In genomic region chr3:14179795-14180194, GRCh38 we compare ENCODE assay signal across 9 cellular contexts. TPM values are rescaled to one million over a fixed set of nuclear protein-coding genes. Genes with fewer than 3 reads are reported as not detected.
DNase-seq lines count a peak whose midpoint lies in the region; ATAC-seq and TF ChIP-seq lines count a peak whose summit lies in the region.
"Had no signal": no experiment of that assay in that cellular context is flagged by ENCODE, and none has a peak within 500 bp of the region (broad histone marks: within the 10 kb centered on the region; RNA-seq: fewer than 3 reads in every experiment).

No MANE protein-coding gene starts in this region.

- TF ChIP-seq CTCF in MCF 10A (IDR thresholded peaks at IDR 0.05; ENCODE audit: unreplicated experiment), result no peak
- TF ChIP-seq CTCF in breast epithelium (IDR thresholded peaks at IDR 0.05), result no peak
- TF ChIP-seq CTCF in hepatocyte (IDR thresholded peaks at IDR 0.05; ENCODE audit: poor library complexity), result no peak
- TF ChIP-seq CTCF in suprapubic skin (IDR thresholded peaks at IDR 0.05), result no peak

- H3K27me3 Mint-ChIP-seq in MCF 10A (ENCODE audit: insufficient read depth, unreplicated experiment) (no peaks in the 10 kb centered on the region), T-helper 17 cell (no peaks in the 10 kb centered on the region)
- H3K27me3 Mint-ChIP-seq in stimulated activated naive CD8-positive, alpha-beta T cell treated with anti-CD3 and anti-CD28 coated beads, Interleukin-15, amount 100 ng/mL, for 72 hours, result no peaks in the 10 kb centered on the region

- intact Hi-C loops in MCF 10A (cut with micrococcal nuclease) (loop anchor here (2.0 to 5.0 kb wide), 2 partner anchors 37 to 283 kb away; no protein-coding TSS in a partner anchor), breast epithelium (cut with DNase I; ENCODE audit: low total_unique reads) (no loop called here)

- H3K27ac ChIP-seq in breast epithelium (no peak overlapping the region), hepatocyte (no peak overlapping the region), suprapubic skin (no peak overlapping the region)

- DNase-seq in MCF 10A (ENCODE audit: unreplicated experiment) (no peak), breast epithelium (ENCODE audit: low spot score in 2 of 2) (no peak), T-helper 17 cell (no peak), hepatocyte (ENCODE audit: low spot score) (no peak), hippocampal formation (lab: John Stamatoyannopoulos, UW) (no peak), suprapubic skin (ENCODE audit: low spot score in 2 of 2) (no peak)
- no peak for DNase-seq in stimulated activated naive CD8-positive, alpha-beta T cell treated with anti-CD3 and anti-CD28 coated beads, Interleukin-15, amount 100 ng/mL, for 72 hours
- DNase-seq: NCI-H526 had no signal

- no peak for ATAC-seq in T-helper 17 cell
- ATAC-seq in stimulated activated naive CD8-positive, alpha-beta T cell treated with anti-CD3 and anti-CD28 coated beads, Interleukin-15, amount 100 ng/mL, for 72 hours, result no peak
- ATAC-seq in GM19035 (IDR thresholded peaks at IDR 0.05; ENCODE audit: unreplicated experiment), result no peak

- peaks cover 73% of the 10 kb centered on the region for H3K79me2 ChIP-seq in hepatocyte

- CTCF ChIA-PET in MCF 10A (lab: Yijun Ruan, JAX), result interaction anchor here (0.8 to 1.7 kb wide), 5 partner anchors 21 to 283 kb away, joined by 3 to 8 read pairs (median 4); no protein-coding TSS in a partner anchor

- H3K27me3 ChIP-seq in breast epithelium, result no peaks in the 10 kb centered on the region
- no peaks in the 10 kb centered on the region for H3K27me3 ChIP-seq in hepatocyte
- no peaks in the 10 kb centered on the region for H3K27me3 ChIP-seq in suprapubic skin

- H3K9me2 ChIP-seq in hepatocyte (replicated peaks; ENCODE audit: insufficient read depth), result no peaks in the 10 kb centered on the region

- H3K4me1 Mint-ChIP-seq in MCF 10A (ENCODE audit: insufficient read depth, unreplicated experiment), result peaks cover 34% of the 10 kb centered on the region
- H3K4me1 Mint-ChIP-seq in T-helper 17 cell, result peaks cover 44% of the 10 kb centered on the region
- peaks cover 66% of the 10 kb centered on the region for H3K4me1 Mint-ChIP-seq in stimulated activated naive CD8-positive, alpha-beta T cell treated with anti-CD3 and anti-CD28 coated beads, Interleukin-15, amount 100 ng/mL, for 72 hours

- POLR2A ChIA-PET in MCF 10A (lab: Yijun Ruan, JAX), result interaction anchor here (1.7 to 7.5 kb wide), 11 partner anchors 9 to 472 kb away, joined by 11 to 150 read pairs (median 20); partner anchors contain the start of genes CCDC174, CHCHD4 and TMEM43

- H3K4me3 ChIP-seq in breast epithelium (peak overlapping the region in 1 of 3 donors; percentile 93), hepatocyte (no peak overlapping the region), suprapubic skin (no peak overlapping the region)

- H3K4me3 Mint-ChIP-seq in MCF 10A (ENCODE audit: unreplicated experiment) (peak overlapping the region; percentile 85), T-helper 17 cell (peak overlapping the region; percentile 99)
- peak overlapping the region; percentile 97 to 100 for H3K4me3 Mint-ChIP-seq in stimulated activated naive CD8-positive, alpha-beta T cell treated with anti-CD3 and anti-CD28 coated beads, Interleukin-15, amount 100 ng/mL, for 72 hours

- no peaks in the 10 kb centered on the region for H3K9me3 ChIP-seq in breast epithelium
- H3K9me3 ChIP-seq in T-helper 17 cell (ENCODE audit: control insufficient read depth, low read length, poor library complexity, severe bottlenecking), result no peaks in the 10 kb centered on the region
- no peaks in the 10 kb centered on the region for H3K9me3 ChIP-seq in hepatocyte (ENCODE audit: low read depth)
- no peaks in the 10 kb centered on the region for H3K9me3 ChIP-seq in suprapubic skin

- 100% methylated on average over 1 of the region's 1 CpG for WGBS in hepatocyte (ENCODE audit: low lambda C conversion rate, missing lambda C conversion rate)
- 94% methylated on average over 1 of the region's 1 CpG for WGBS in suprapubic skin

- peaks cover 10% of the 10 kb centered on the region for H4K20me1 ChIP-seq in hepatocyte (ENCODE audit: insufficient read depth, poor library complexity, severe bottlenecking)

- H3K4me1 ChIP-seq in breast epithelium, result no peaks in the 10 kb centered on the region
- H3K4me1 ChIP-seq in hepatocyte (ENCODE audit: insufficient read depth), result peaks cover 9% of the 10 kb centered on the region
- H3K4me1 ChIP-seq in suprapubic skin, result peaks cover 64% of the 10 kb centered on the region

- no peak overlapping the region for H2AFZ ChIP-seq in hepatocyte

- H3K36me3 Mint-ChIP-seq in MCF 10A (ENCODE audit: insufficient read depth, unreplicated experiment) (peaks cover 58% of the 10 kb centered on the region), T-helper 17 cell (ENCODE audit: low read depth) (peaks cover 3% of the 10 kb centered on the region)

- peak overlapping the region; percentile 77 for H3K4me2 ChIP-seq in hepatocyte

- H3K27ac Mint-ChIP-seq in MCF 10A (ENCODE audit: low read depth, unreplicated experiment) (peak overlapping the region; percentile 100), T-helper 17 cell (peak overlapping the region; percentile 96)
- peak overlapping the region; percentile 99 to 100 for H3K27ac Mint-ChIP-seq in stimulated activated naive CD8-positive, alpha-beta T cell treated with anti-CD3 and anti-CD28 coated beads, Interleukin-15, amount 100 ng/mL, for 72 hours

- TF ChIP-seq POLR2A in breast epithelium (IDR thresholded peaks at IDR 0.05) (no peak), suprapubic skin (IDR thresholded peaks at IDR 0.05) (no peak)

- BruUV-seq in MCF 10A (replicated peaks; lab: Mats Ljungman, UMichigan), result no TSS peak

- no peaks in the 10 kb centered on the region for H3K9me3 Mint-ChIP-seq in MCF 10A (ENCODE audit: unreplicated experiment)
- H3K9me3 Mint-ChIP-seq in stimulated activated naive CD8-positive, alpha-beta T cell treated with anti-CD3 and anti-CD28 coated beads, Interleukin-15, amount 100 ng/mL, for 72 hours, result no peaks in the 10 kb centered on the region

- H3K36me3 ChIP-seq in breast epithelium (peaks cover 7% of the 10 kb centered on the region), hepatocyte (replicated peaks; ENCODE audit: insufficient read depth, low read depth) (no peaks in the 10 kb centered on the region), suprapubic skin (peaks cover 18% of the 10 kb centered on the region)

- TF ChIP-seq EP300 in suprapubic skin (IDR thresholded peaks at IDR 0.05), result no peak

RNA-seq across cellular contexts. Expression of gene LSM3, which starts 1.2 kb away (rescaled TPM):
- total RNA-seq in MCF 10A (2022) (10.2 and 12.9 TPM in 2 replicates), breast epithelium (10 to 100 TPM; 10.5 to 11.5 (median 11.5) TPM), T-helper 17 cell (1 to 10 TPM; 5.5 to 6.3 TPM), hepatocyte (10.5 and 12.4 TPM in 2 replicates), suprapubic skin (10 to 100 TPM in 1 of 4 donors, 1 to 10 TPM in 3; 5.5 to 10.7 (median 8.9) TPM)
- 22.1 and 26.4 TPM in 2 replicates for polyA plus RNA-seq in hepatocyte

RNA-seq across cellular contexts. Expression of gene XPC, which starts 1.4 kb away (rescaled TPM):
- total RNA-seq in MCF 10A (2022) (73.3 and 83.6 TPM in 2 replicates), breast epithelium (10 to 100 TPM; 57.4 to 74.2 (median 61.3) TPM), T-helper 17 cell (10 to 100 TPM; 65.0 to 76.4 TPM), hepatocyte (28.6 and 29.5 TPM in 2 replicates), suprapubic skin (100 to 1,000 TPM in 1 of 4 donors, 10 to 100 TPM in 3; 49.7 to 176 (median 66.4) TPM)
- polyA plus RNA-seq in hepatocyte, result 27.3 and 27.4 TPM in 2 replicates

RNA-seq across cellular contexts. Expression of gene TMEM43, which starts 54.9 kb away (rescaled TPM):
- 120 and 124 TPM in 2 replicates for total RNA-seq in MCF 10A (2022)
- total RNA-seq in breast epithelium, result 100 to 1,000 TPM in 1 of 3 donors, 10 to 100 TPM in 2; 90.5 to 170 (median 93.4) TPM
- 10 to 100 TPM; 45.6 to 51.4 TPM for total RNA-seq in T-helper 17 cell
- 66.4 and 73.1 TPM in 2 replicates for total RNA-seq in hepatocyte
- 52.7 and 59.4 TPM in 2 replicates for polyA plus RNA-seq in hepatocyte
- total RNA-seq in suprapubic skin, result 100 to 1,000 TPM; 206 to 237 (median 219) TPM

RNA-seq across cellular contexts. Expression of gene CHCHD4, which starts 55.1 kb away (rescaled TPM):
- total RNA-seq in MCF 10A (2022) (31.6 and 35.0 TPM in 2 replicates), breast epithelium (10 to 100 TPM; 15.1 to 19.9 (median 17.9) TPM), T-helper 17 cell (1 to 10 TPM; 2.7 to 3.6 TPM), hepatocyte (14.6 and 15.2 TPM in 2 replicates), suprapubic skin (10 to 100 TPM; 11.3 to 16.7 (median 12.5) TPM)
- 21.8 and 22.8 TPM in 2 replicates for polyA plus RNA-seq in hepatocyte
